16 cellular contexts compared by ENCODE assay signal in the genomic region with DNA sequence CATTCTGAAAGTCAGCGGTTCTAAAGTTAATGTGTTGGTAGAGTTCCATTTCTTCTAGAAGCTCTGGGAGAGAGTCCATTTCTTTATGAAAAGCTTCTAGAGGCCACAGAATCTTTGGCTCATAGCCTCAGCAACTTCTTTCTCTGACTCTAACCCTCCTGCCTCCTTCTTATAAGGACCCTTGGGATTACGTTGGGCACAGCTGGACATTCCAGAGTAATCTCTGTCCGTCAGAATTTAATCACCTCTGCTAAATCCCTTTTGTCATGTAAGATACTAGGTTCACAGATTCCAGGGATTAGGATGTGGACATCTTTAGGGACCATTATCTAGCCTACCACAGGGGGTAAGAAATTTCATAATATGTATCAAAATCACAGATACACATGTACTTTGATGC.
"Had no signal": no experiment of that assay in that cellular context is flagged by ENCODE, and none has a peak within 500 bp of the region (broad histone marks: within the 10 kb centered on the region; RNA-seq: fewer than 3 reads in every experiment).

No MANE protein-coding gene starts in this region.

- H3K4me1 ChIP-seq: prostate gland, tibial artery had no signal

- ATAC-seq: activated CD4-positive, alpha-beta T cell treated with anti-CD3 and anti-CD28 coated beads for 36 hours; effector memory CD8-positive, alpha-beta T cell; left ventricle myocardium superior; right cardiac atrium; stimulated activated naive CD8-positive, alpha-beta T cell treated with anti-CD3 and anti-CD28 coated beads, Interleukin-15, Interleukin-2, amounts not matched to agents 100 U/mL and 50 U/mL, for 24 hours had no signal

- H3K4me3 ChIP-seq: prostate gland, skin epidermis, tibial artery had no signal

- H3K27me3 ChIP-seq: tibial artery had no signal

- FAIRE-seq: frontal cortex had no signal

- H3K36me3 ChIP-seq: prostate gland had no signal

- H3K9me3 ChIP-seq: prostate gland, tibial artery had no signal

- H3K27ac ChIP-seq: prostate gland, skin epidermis, tibial artery had no signal

- DNase-seq: activated CD4-positive, alpha-beta T cell treated with anti-CD3 and anti-CD28 coated beads for 36 hours; activated CD4-positive, alpha-beta T cell treated with anti-CD3 and anti-CD28 coated beads, Interleukin-2, amount 50 U/mL, for 48 hours; activated gamma-delta T cell treated with Interleukin-2 at 50 U/mL for 16 hours; activated T-cell treated with anti-CD3 and anti-CD28 coated beads for 4 hours; amygdala; effector memory CD8-positive, alpha-beta T cell; left ventricle myocardium superior; naive B cell; right cardiac atrium; stimulated activated naive CD8-positive, alpha-beta T cell treated with anti-CD3 and anti-CD28 coated beads, Interleukin-15, Interleukin-2, amounts not matched to agents 100 U/mL and 50 U/mL, for 24 hours; substantia nigra; T-helper 2 cell; tibial artery had no signal
